Comparison of ENCODE assay signal across 17 cellular contexts in genomic region chr12:63301311-63301710, GRCh38.
"Had no signal": no experiment of that assay in that cellular context is flagged by ENCODE, and none has a peak within 500 bp of the region (broad histone marks: within the 10 kb centered on the region; RNA-seq: fewer than 3 reads in every experiment).

No MANE protein-coding gene starts in this region.

- H3K4me1 ChIP-seq: spleen, upper lobe of left lung had no signal

- H3K9me3 Mint-ChIP-seq: activated T-helper 2 cell treated with anti-CD3 and anti-CD28 coated beads, Interferon-gamma antibody, Interleukin-2, Interleukin-4, amounts not matched to agents 10 μg/mL and 5 μg/mL and 100 μg/mL, durations not matched to agents 14 hours and 24 hours and 36 hours had no signal

- H3K27ac Mint-ChIP-seq: activated T-helper 2 cell treated with anti-CD3 and anti-CD28 coated beads, Interferon-gamma antibody, Interleukin-2, Interleukin-4, amounts not matched to agents 10 μg/mL and 5 μg/mL and 100 μg/mL, durations not matched to agents 14 hours and 24 hours and 36 hours; naive thymus-derived CD4-positive, alpha-beta T cell had no signal

- H3K4me3 Mint-ChIP-seq: naive thymus-derived CD4-positive, alpha-beta T cell had no signal

- H3K4me3 ChIP-seq: coronary artery, hepatocyte, lung, spleen, upper lobe of left lung had no signal

- ATAC-seq: left cardiac atrium; naive thymus-derived CD4-positive, alpha-beta T cell; right cardiac atrium had no signal

- H3K9me3 ChIP-seq: neutrophil, spleen, upper lobe of left lung had no signal

- DNase-seq: activated CD4-positive, alpha-beta T cell treated with anti-CD3 and anti-CD28 coated beads, Interleukin-2, amount 50 U/mL, for 1 hour; activated naive CD4-positive, alpha-beta T cell treated with anti-CD3 and anti-CD28 coated beads, Interleukin-2, amount 50 U/mL, for 16 hours; effector CD4-positive, alpha-beta T cell; left cardiac atrium; naive thymus-derived CD4-positive, alpha-beta T cell; posterior cingulate gyrus; right cardiac atrium; spleen; stimulated activated CD4-positive, alpha-beta T cell treated with anti-CD3 and anti-CD28 coated beads, Interleukin-1b, Interleukin-23, amount 100 ng/mL, for 48 hours; stimulated activated naive CD4-positive, alpha-beta T cell; substantia nigra; upper lobe of left lung had no signal

- H3K27me3 Mint-ChIP-seq: naive thymus-derived CD4-positive, alpha-beta T cell had no signal

- H3K36me3 ChIP-seq: neutrophil, spleen, upper lobe of left lung had no signal

- H3K36me3 Mint-ChIP-seq: naive thymus-derived CD4-positive, alpha-beta T cell had no signal

- H3K27me3 ChIP-seq: hepatocyte, neutrophil, spleen, upper lobe of left lung had no signal

- H3K27ac ChIP-seq: hepatocyte, neutrophil, spleen, upper lobe of left lung had no signal
